14 cellular contexts compared by ENCODE assay signal in genomic region chr5:166165600-166165999, GRCh38.
DNase-seq lines count a peak whose midpoint lies in the region; ATAC-seq, FAIRE-seq and TF ChIP-seq lines count a peak whose summit lies in the region.
"Had no signal": no experiment of that assay in that cellular context is flagged by ENCODE, and none has a peak within 500 bp of the region (broad histone marks: within the 10 kb centered on the region; RNA-seq: fewer than 3 reads in every experiment).

No MANE protein-coding gene starts in this region.

- peak overlapping the region in 1 of 2 experiments; percentile 27; a peak in 1 of 4 replicates for H3K4me2 ChIP-seq in H1 (ENCODE audit: insufficient read depth in 1 of 2, low read depth in 2 of 2, low read length in 2 of 2)

- no peak for ATAC-seq in activated CD8-positive, alpha-beta T cell treated with anti-CD3 and anti-CD28 coated beads for 36 hours
- no peak for ATAC-seq in activated CD8-positive, alpha-beta T cell treated with anti-CD3 and anti-CD28 coated beads, Interleukin-2, amount 10 ng/mL, durations not matched to agents 7 days and 5 days
- ATAC-seq: psoas muscle had no signal

- H3K23me2 ChIP-seq in H1 (ENCODE audit: low read depth, low read length), result no peaks in the 10 kb centered on the region

- 77% methylated on average over 4 of the region's 4 CpGs; no CpG with 5 or more reads in 1 of the 2 experiments for WGBS in H1 (ENCODE audit: extremely low coverage in 1 of 2, insufficient coverage in 1 of 2, insufficient read length in 1 of 2, insufficient replicate concordance in 2 of 2, low coverage in 1 of 2, low lambda C conversion rate in 2 of 2, missing lambda C conversion rate in 1 of 2), 2 experiments

- H4K5ac ChIP-seq in H1 (ENCODE audit: insufficient read length, low read depth, low read length), result no peak overlapping the region

- H2AFZ ChIP-seq in H1 (ENCODE audit: low read length), result no peak overlapping the region

- H2BK12ac ChIP-seq in H1 (ENCODE audit: low read depth, low read length), result peak overlapping the region; percentile 28; the same call in 1 of the 2 replicates

- TF ChIP-seq CTCF in activated CD8-positive, alpha-beta T cell treated with anti-CD3 and anti-CD28 coated beads for 36 hours (IDR thresholded peaks at IDR 0.05), result no peak
- TF ChIP-seq CTCF in H1 (IDR thresholded peaks at IDR 0.05; ENCODE audit: control extremely low read depth in 1 of 3, insufficient read depth in 1 of 3, low read depth in 1 of 3, low read length in 3 of 3) (no peak), BE2C (IDR thresholded peaks at IDR 0.05; ENCODE audit: low read depth, low read length) (no peak)

- H3K36me3 Mint-ChIP-seq in activated CD8-positive, alpha-beta T cell treated with anti-CD3 and anti-CD28 coated beads for 36 hours (ENCODE audit: low read depth), result no peaks in the 10 kb centered on the region
- no peaks in the 10 kb centered on the region for H3K36me3 Mint-ChIP-seq in activated CD8-positive, alpha-beta T cell treated with anti-CD3 and anti-CD28 coated beads, Interleukin-2, amount 10 ng/mL, durations not matched to agents 7 days and 5 days (ENCODE audit: low read depth)

- intact Hi-C loops in activated CD8-positive, alpha-beta T cell treated with anti-CD3 and anti-CD28 coated beads for 36 hours (cut with micrococcal nuclease), result no loop called here

- H2AK5ac ChIP-seq in H1 (ENCODE audit: low read depth, low read length), result no peak overlapping the region

- no peak overlapping the region for H3K23ac ChIP-seq in H1 (ENCODE audit: insufficient read length)

- H3K27me3 ChIP-seq in H1 (replicated peaks in 1 of 4; ENCODE audit: control insufficient read depth in 3 of 4, extremely low read depth in 1 of 4, insufficient read depth in 3 of 4, low read length in 3 of 4), result no peaks in the 10 kb centered on the region
- no peaks in the 10 kb centered on the region for H3K27me3 ChIP-seq in BE2C

- H4K8ac ChIP-seq in H1 (ENCODE audit: extremely low read depth, insufficient read depth, low read length), result no peak overlapping the region

- no peak overlapping the region for H3K4me3 ChIP-seq in H1 (ENCODE audit: extremely low read depth in 1 of 4, insufficient read depth in 2 of 4, low read depth in 3 of 4, low read length in 4 of 4)
- no peak overlapping the region for H3K4me3 ChIP-seq in BE2C (ENCODE audit: low read depth, low read length)
- H3K4me3 ChIP-seq: psoas muscle had no signal

- no peak overlapping the region for H3K4ac ChIP-seq in H1 (replicated peaks; ENCODE audit: insufficient read length, low read depth, low read length)

- H3K27ac Mint-ChIP-seq in activated CD8-positive, alpha-beta T cell treated with anti-CD3 and anti-CD28 coated beads for 36 hours, result no peak overlapping the region
- H3K27ac Mint-ChIP-seq in activated CD8-positive, alpha-beta T cell treated with anti-CD3 and anti-CD28 coated beads, Interleukin-2, amount 10 ng/mL, durations not matched to agents 7 days and 5 days, result no peak overlapping the region
- H3K27ac Mint-ChIP-seq: dendritic cell treated with granulocyte-macrophage colony-stimulating factor and Interleukin-4, amounts not matched to agents 40 ng/mL and 50 ng/mL, for 4 days had no signal

- no peaks in the 10 kb centered on the region for H3K27me3 Mint-ChIP-seq in activated CD8-positive, alpha-beta T cell treated with anti-CD3 and anti-CD28 coated beads for 36 hours
- no peaks in the 10 kb centered on the region for H3K27me3 Mint-ChIP-seq in activated CD8-positive, alpha-beta T cell treated with anti-CD3 and anti-CD28 coated beads, Interleukin-2, amount 10 ng/mL, durations not matched to agents 7 days and 5 days (ENCODE audit: low read depth)
- H3K27me3 Mint-ChIP-seq: dendritic cell treated with granulocyte-macrophage colony-stimulating factor and Interleukin-4, amounts not matched to agents 40 ng/mL and 50 ng/mL, for 4 days had no signal

- H3K56ac ChIP-seq in H1 (replicated peaks; ENCODE audit: insufficient read length, low read depth, low read length), result no peak overlapping the region

- no peak overlapping the region for H2BK20ac ChIP-seq in H1 (ENCODE audit: low read length)

- no peaks in the 10 kb centered on the region for H3K4me1 Mint-ChIP-seq in activated CD8-positive, alpha-beta T cell treated with anti-CD3 and anti-CD28 coated beads for 36 hours (ENCODE audit: low read depth)
- no peaks in the 10 kb centered on the region for H3K4me1 Mint-ChIP-seq in activated CD8-positive, alpha-beta T cell treated with anti-CD3 and anti-CD28 coated beads, Interleukin-2, amount 10 ng/mL, durations not matched to agents 7 days and 5 days (ENCODE audit: low read depth)

- H3K36me3 ChIP-seq in H1 (ENCODE audit: control insufficient read depth in 2 of 4, insufficient read depth in 4 of 4, low read length in 3 of 4) (no peaks in the 10 kb centered on the region), BE2C (no peaks in the 10 kb centered on the region)

- no peak overlapping the region for H4K91ac ChIP-seq in H1 (replicated peaks; ENCODE audit: insufficient read length, low read length)

- H3K18ac ChIP-seq in H1 (ENCODE audit: extremely low read depth, low read length), result no peak overlapping the region

- no peak overlapping the region for H3K14ac ChIP-seq in H1 (ENCODE audit: insufficient read length)

- no peak for FAIRE-seq in H1 (lab: Jason Lieb, UNC)

- DNase-seq in activated CD8-positive, alpha-beta T cell treated with anti-CD3 and anti-CD28 coated beads for 36 hours, result peak; percentile 1
- no peak for DNase-seq in activated CD8-positive, alpha-beta T cell treated with anti-CD3 and anti-CD28 coated beads, Interleukin-2, amount 10 ng/mL, durations not matched to agents 7 days and 5 days
- DNase-seq in NCI-H345 treated with DMSO at 0.1 percent for 48 hours (lab: John Stamatoyannopoulos, UW; ENCODE audit: unreplicated experiment), result peak; percentile 15
- DNase-seq in H1 (ENCODE audit: low read depth in 1 of 2, low spot score in 2 of 2), result no peak
- DNase-seq in retina, result peak; percentile 28
- no peak for DNase-seq in activated CD8-positive, alpha-beta memory T cell treated with anti-CD3 and anti-CD28 coated beads, Interleukin-2, amount 50 U/mL, for 4 hours
- DNase-seq in DMS79 (lab: John Stamatoyannopoulos, UW), result no peak
- no peak for DNase-seq in BE2C
- DNase-seq: amniotic stem cell, HCEC 1CT, NCI-H510A treated with DMSO at 0.1 percent for 48 hours, psoas muscle had no signal

- no peak for TF ChIP-seq POLR2A in H1 (IDR thresholded peaks at IDR 0.05; ENCODE audit: control extremely low read depth in 1 of 2, low read depth in 2 of 2, low read length in 2 of 2)

- no peak overlapping the region for H2BK15ac ChIP-seq in H1 (ENCODE audit: low read length)

- H4K20me1 ChIP-seq in H1 (replicated peaks in 1 of 2; ENCODE audit: control insufficient read depth in 1 of 2, insufficient read depth in 2 of 2, low read length in 2 of 2), result no peaks in the 10 kb centered on the region

- H2BK5ac ChIP-seq in H1 (ENCODE audit: low read depth, low read length), result peak overlapping the region; percentile 3; the same call in 1 of the 2 replicates

- H3K9me3 Mint-ChIP-seq in activated CD8-positive, alpha-beta T cell treated with anti-CD3 and anti-CD28 coated beads for 36 hours, result peaks cover 2% of the 10 kb centered on the region
- no peaks in the 10 kb centered on the region for H3K9me3 Mint-ChIP-seq in activated CD8-positive, alpha-beta T cell treated with anti-CD3 and anti-CD28 coated beads, Interleukin-2, amount 10 ng/mL, durations not matched to agents 7 days and 5 days (ENCODE audit: insufficient read depth)

- no peak overlapping the region for H3K9ac ChIP-seq in H1 (replicated peaks in 1 of 4; ENCODE audit: extremely low read depth in 1 of 4, low read depth in 3 of 4, low read length in 3 of 4)

- no peaks in the 10 kb centered on the region for H3K79me1 ChIP-seq in H1 (ENCODE audit: low read depth, low read length)

- no peak overlapping the region for H2BK120ac ChIP-seq in H1 (replicated peaks; ENCODE audit: low read depth, low read length)

- POLR2A ChIA-PET in activated CD8-positive, alpha-beta T cell treated with anti-CD3 and anti-CD28 coated beads for 36 hours (lab: Charles Lee), result no interaction called here
- POLR2A ChIA-PET in activated CD8-positive, alpha-beta T cell treated with anti-CD3 and anti-CD28 coated beads, Interleukin-2, amount 10 ng/mL, durations not matched to agents 7 days and 5 days (lab: Charles Lee), result no interaction called here
- POLR2A ChIA-PET in H1 (lab: Charles Lee; ENCODE audit: partially characterized antibody), result no interaction called here

- H3K9me3 ChIP-seq in H1 (ENCODE audit: insufficient read depth in 2 of 2, low read depth in 1 of 2, low read length in 1 of 2), result no peaks in the 10 kb centered on the region
- H3K9me3 ChIP-seq in BE2C, result no peaks in the 10 kb centered on the region
- H3K9me3 ChIP-seq: Caco-2, psoas muscle had no signal

- no peak overlapping the region for H3K4me3 Mint-ChIP-seq in activated CD8-positive, alpha-beta T cell treated with anti-CD3 and anti-CD28 coated beads for 36 hours
- H3K4me3 Mint-ChIP-seq in activated CD8-positive, alpha-beta T cell treated with anti-CD3 and anti-CD28 coated beads, Interleukin-2, amount 10 ng/mL, durations not matched to agents 7 days and 5 days, result no peak overlapping the region
- H3K4me3 Mint-ChIP-seq: dendritic cell treated with granulocyte-macrophage colony-stimulating factor and Interleukin-4, amounts not matched to agents 40 ng/mL and 50 ng/mL, for 4 days had no signal

- H3K79me2 ChIP-seq in H1 (ENCODE audit: control insufficient read depth in 1 of 2, insufficient read depth in 2 of 2, low read length in 2 of 2), result no peaks in the 10 kb centered on the region

- H3K4me1 ChIP-seq in H1 (replicated peaks in 1 of 4; ENCODE audit: control insufficient read depth in 3 of 4, insufficient read depth in 4 of 4, low read length in 3 of 4), result no peaks in the 10 kb centered on the region; a peak in 2 of 7 replicates
- H3K4me1 ChIP-seq in BE2C, result no peaks in the 10 kb centered on the region
- H3K4me1 ChIP-seq: Caco-2, psoas muscle had no signal

- H3K27ac ChIP-seq in H1 (ENCODE audit: low read depth, low read length), result no peak overlapping the region
- H3K27ac ChIP-seq: psoas muscle had no signal

- CTCF ChIA-PET in activated CD8-positive, alpha-beta T cell treated with anti-CD3 and anti-CD28 coated beads for 36 hours (lab: Charles Lee), result no interaction called here
- CTCF ChIA-PET in activated CD8-positive, alpha-beta T cell treated with anti-CD3 and anti-CD28 coated beads, Interleukin-2, amount 10 ng/mL, durations not matched to agents 7 days and 5 days (lab: Charles Lee), result no interaction called here
- CTCF ChIA-PET in H1 (lab: Charles Lee; ENCODE audit: partially characterized antibody), result interaction anchor here (0.5 to 0.9 kb wide), 2 partner anchors 522 to 814 kb away, joined by 3 to 4 read pairs; no protein-coding TSS in a partner anchor

- no peak for TF ChIP-seq RAD21 in H1 (IDR thresholded peaks at IDR 0.05 in 1 of 2, conservative IDR thresholded peaks at IDR 0.05 in 1 of 2; ENCODE audit: low read depth in 2 of 2, low read length in 2 of 2)

- no peak for TF ChIP-seq EP300 in H1 (IDR thresholded peaks at IDR 0.05; ENCODE audit: borderline replicate concordance in 1 of 2, low read depth in 2 of 2, low read length in 2 of 2)

TF ChIP-seq in H1, 55 proteins besides CTCF, POLR2A, EP300 and RAD21:
- TF ChIP-seq CHD2 (IDR thresholded peaks at IDR 0.05; ENCODE audit: low read length), result no peak
- no peak for TF ChIP-seq CREB1 (IDR thresholded peaks at IDR 0.05)
- TF ChIP-seq SIN3A (conservative IDR thresholded peaks at IDR 0.05 in 1 of 2, IDR thresholded peaks at IDR 0.05 in 1 of 2; ENCODE audit: low read depth in 1 of 2, low read length in 2 of 2), result 0 out of 4 replicates have a peak, but pooled peaks of 1 of the 2 experiments have one; percentile 56

Comparison
In these comparisons a context has a peak if more than half of its experiments do, and no peak if none do; other contexts are left out.
1. DNase-seq: peak in activated CD8-positive, alpha-beta T cell treated with anti-CD3 and anti-CD28 coated beads for 36 hours (single experiment), NCI-H345 treated with DMSO at 0.1 percent for 48 hours (single experiment) and retina (single experiment); none in activated CD8-positive, alpha-beta T cell treated with anti-CD3 and anti-CD28 coated beads, Interleukin-2, amount 10 ng/mL, durations not matched to agents 7 days and 5 days (single experiment), H1 (0 of 2), activated CD8-positive, alpha-beta memory T cell treated with anti-CD3 and anti-CD28 coated beads, Interleukin-2, amount 50 U/mL, for 4 hours (single experiment), DMS79 (single experiment) and BE2C (single experiment).